21 cellular contexts compared by ENCODE assay signal in the genomic region with DNA sequence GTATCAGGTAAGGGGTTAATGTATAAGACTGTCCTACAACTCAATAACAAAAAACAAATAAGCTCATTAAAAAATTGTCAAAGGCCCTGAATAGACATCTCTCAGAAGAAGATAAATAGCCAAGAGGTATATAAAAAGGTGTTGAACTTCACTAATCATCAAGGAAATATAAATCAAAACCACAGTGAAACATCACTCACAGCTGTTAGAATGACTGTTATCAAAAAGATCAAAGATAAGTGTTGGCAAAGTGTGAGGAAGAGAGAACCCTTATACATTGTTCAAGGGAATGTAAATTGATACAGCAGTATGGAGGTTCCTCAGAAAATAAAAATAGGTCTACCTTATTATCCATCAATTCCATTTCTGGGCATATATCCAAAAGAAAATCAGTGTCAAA.
"Had no signal": no experiment of that assay in that cellular context is flagged by ENCODE, and none has a peak within 500 bp of the region (broad histone marks: within the 10 kb centered on the region; RNA-seq: fewer than 3 reads in every experiment).

No MANE protein-coding gene starts in this region.

- H3K4me2 ChIP-seq: KMS-11, SK-N-SH had no signal

- H3K27ac ChIP-seq: KMS-11, RWPE1 had no signal

- H3K4me3 Mint-ChIP-seq: T-cell had no signal

- H3K27me3 Mint-ChIP-seq: T-cell had no signal

- H3K4me3 ChIP-seq: K562 had no signal

- FAIRE-seq: HepG2, K562 had no signal

- H3K9ac ChIP-seq: KMS-11, SK-N-SH had no signal

- DNase-seq: IMR-90, Kasumi-1, MM.1S, NCI-H1092 treated with DMSO at 0.1 percent for 48 hours, NCI-H1436, NCI-H187, NCI-H2029, NCI-H226, NCI-H446, NCI-H510A, NCI-H524 treated with DMSO at 0.1 percent for 48 hours, NCI-H69, NCI-H774, SHP77, SK-N-SH, SW 1271, T-cell had no signal

- H3K27ac Mint-ChIP-seq: T-cell had no signal
